In the genomic region with DNA sequence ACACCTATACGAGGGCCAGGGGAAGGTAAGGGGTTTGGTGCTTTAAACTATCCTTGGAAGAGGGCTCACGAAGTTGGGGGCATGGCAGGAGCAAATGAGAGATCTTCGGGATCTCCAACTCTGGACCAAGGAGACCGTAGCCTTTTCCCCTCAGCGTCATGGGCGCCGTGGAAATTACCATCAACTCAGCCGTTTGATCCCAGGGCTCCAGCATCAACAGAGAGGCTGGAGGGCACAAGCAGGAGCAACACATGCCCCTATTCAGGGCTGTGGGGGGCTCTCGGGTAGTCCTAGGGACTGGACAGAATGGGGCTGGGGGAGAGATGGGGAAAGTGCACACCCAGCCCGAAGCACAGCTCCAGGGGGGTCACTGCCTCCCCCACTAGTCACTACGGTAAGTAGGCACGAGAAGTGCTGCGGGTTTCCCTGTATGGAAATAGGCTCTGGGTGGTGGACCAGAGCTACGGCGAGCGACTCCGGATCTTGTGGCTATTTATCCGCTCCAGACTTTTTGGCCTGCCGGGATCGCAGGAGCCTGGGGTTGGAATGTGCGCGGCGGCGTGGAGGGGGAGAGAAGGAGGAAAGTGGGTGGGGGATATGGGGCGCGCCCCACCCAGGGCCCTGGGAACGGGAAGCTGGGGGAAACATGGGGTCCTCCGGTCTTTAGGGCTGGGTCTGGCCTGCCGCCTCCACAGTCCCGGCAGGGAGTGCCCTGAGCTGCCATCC, we compare ENCODE assay signal across 8 cellular contexts. TPM values are rescaled to one million over a fixed set of nuclear protein-coding genes. Genes with fewer than 3 reads are reported as not detected.
DNase-seq lines count a peak whose midpoint lies in the region; ATAC-seq lines count a peak whose summit lies in the region.

No MANE protein-coding gene starts in this region.

- H3K4me3 Mint-ChIP-seq in dendritic cell treated with granulocyte-macrophage colony-stimulating factor and Interleukin-4, amounts not matched to agents 40 ng/mL and 50 ng/mL, for 4 days = peak overlapping the region; percentile 79
- H3K4me3 Mint-ChIP-seq in stimulated activated naive B cell treated with anti-CD40 and anti-IgM and Interleukin-4, amounts not matched to agents 10 μg/mL and 1 μg/mL and 100 μg/mL, for 72 hours = peak overlapping the region; percentile 58 to 64
- no peak overlapping the region for H3K4me3 Mint-ChIP-seq in activated naive CD4-positive, alpha-beta T cell treated with anti-CD3 and anti-CD28 coated beads, Interleukin-2, amount 10 ng/mL, durations not matched to agents 7 days and 5 days

- peaks cover 26% of the 10 kb centered on the region for H3K4me1 Mint-ChIP-seq in dendritic cell treated with granulocyte-macrophage colony-stimulating factor and Interleukin-4, amounts not matched to agents 40 ng/mL and 50 ng/mL, for 4 days (ENCODE audit: low read depth)
- peaks cover 6 to 13% of the 10 kb centered on the region in 2 donors for H3K4me1 Mint-ChIP-seq in stimulated activated naive B cell treated with anti-CD40 and anti-IgM and Interleukin-4, amounts not matched to agents 10 μg/mL and 1 μg/mL and 100 μg/mL, for 72 hours
- peaks cover 4% of the 10 kb centered on the region for H3K4me1 Mint-ChIP-seq in activated naive CD4-positive, alpha-beta T cell treated with anti-CD3 and anti-CD28 coated beads, Interleukin-2, amount 10 ng/mL, durations not matched to agents 7 days and 5 days

- H3K9me3 Mint-ChIP-seq in dendritic cell treated with granulocyte-macrophage colony-stimulating factor and Interleukin-4, amounts not matched to agents 40 ng/mL and 50 ng/mL, for 4 days = no peaks in the 10 kb centered on the region
- H3K9me3 Mint-ChIP-seq in stimulated activated naive B cell treated with anti-CD40 and anti-IgM and Interleukin-4, amounts not matched to agents 10 μg/mL and 1 μg/mL and 100 μg/mL, for 72 hours = no peaks in the 10 kb centered on the region
- H3K9me3 Mint-ChIP-seq in activated naive CD4-positive, alpha-beta T cell treated with anti-CD3 and anti-CD28 coated beads, Interleukin-2, amount 10 ng/mL, durations not matched to agents 7 days and 5 days = no peaks in the 10 kb centered on the region

- H3K27me3 Mint-ChIP-seq in dendritic cell treated with granulocyte-macrophage colony-stimulating factor and Interleukin-4, amounts not matched to agents 40 ng/mL and 50 ng/mL, for 4 days = peaks cover 7% of the 10 kb centered on the region
- peaks cover 30 to 47% of the 10 kb centered on the region in 2 donors for H3K27me3 Mint-ChIP-seq in stimulated activated naive B cell treated with anti-CD40 and anti-IgM and Interleukin-4, amounts not matched to agents 10 μg/mL and 1 μg/mL and 100 μg/mL, for 72 hours
- H3K27me3 Mint-ChIP-seq in activated naive CD4-positive, alpha-beta T cell treated with anti-CD3 and anti-CD28 coated beads, Interleukin-2, amount 10 ng/mL, durations not matched to agents 7 days and 5 days = peaks cover 62% of the 10 kb centered on the region

- intact Hi-C loops in dendritic cell treated with granulocyte-macrophage colony-stimulating factor and Interleukin-4, amounts not matched to agents 40 ng/mL and 50 ng/mL, for 4 days (cut with micrococcal nuclease) = loop anchor here (2.0 kb wide), 1 partner anchor 39 kb away; the partner anchor contains the start of gene QRICH1
- intact Hi-C loops in left colon (cut with DNase I, micrococcal nuclease) = no loop called here

- peak; percentile 35 for DNase-seq in NCI-H2196 (lab: John Stamatoyannopoulos, UW; ENCODE audit: unreplicated experiment)
- no peak for DNase-seq in NCI-H2196 treated with DMSO at 0.1 percent for 48 hours (lab: John Stamatoyannopoulos, UW; ENCODE audit: unreplicated experiment)
- DNase-seq in NCI-H774 (lab: John Stamatoyannopoulos, UW) = peak; percentile 29
- DNase-seq in left colon = peak; percentile 84 to 85
- no peak for DNase-seq in stimulated activated naive B cell treated with anti-CD40 and anti-IgM and Interleukin-4, amounts not matched to agents 10 μg/mL and 1 μg/mL and 100 μg/mL, for 72 hours
- DNase-seq in stimulated activated CD4-positive, alpha-beta T cell treated with anti-CD3 and anti-CD28 coated beads, Interleukin-15, amount 100 ng/mL, for 24 hours = no peak
- DNase-seq in activated naive CD4-positive, alpha-beta T cell treated with anti-CD3 and anti-CD28 coated beads, Interleukin-2, amount 10 ng/mL, durations not matched to agents 7 days and 5 days = no peak

- peaks cover 25% of the 10 kb centered on the region for H3K36me3 Mint-ChIP-seq in dendritic cell treated with granulocyte-macrophage colony-stimulating factor and Interleukin-4, amounts not matched to agents 40 ng/mL and 50 ng/mL, for 4 days (ENCODE audit: low read depth)
- no peaks in the 10 kb centered on the region for H3K36me3 Mint-ChIP-seq in stimulated activated naive B cell treated with anti-CD40 and anti-IgM and Interleukin-4, amounts not matched to agents 10 μg/mL and 1 μg/mL and 100 μg/mL, for 72 hours
- no peaks in the 10 kb centered on the region for H3K36me3 Mint-ChIP-seq in activated naive CD4-positive, alpha-beta T cell treated with anti-CD3 and anti-CD28 coated beads, Interleukin-2, amount 10 ng/mL, durations not matched to agents 7 days and 5 days

- CTCF ChIA-PET in activated naive CD4-positive, alpha-beta T cell treated with anti-CD3 and anti-CD28 coated beads, Interleukin-2, amount 10 ng/mL, durations not matched to agents 7 days and 5 days (lab: Charles Lee) = no interaction called here

- H3K27ac Mint-ChIP-seq in dendritic cell treated with granulocyte-macrophage colony-stimulating factor and Interleukin-4, amounts not matched to agents 40 ng/mL and 50 ng/mL, for 4 days = peak overlapping the region; percentile 86
- peak overlapping the region; percentile 17 for H3K27ac Mint-ChIP-seq in stimulated activated naive B cell treated with anti-CD40 and anti-IgM and Interleukin-4, amounts not matched to agents 10 μg/mL and 1 μg/mL and 100 μg/mL, for 72 hours
- H3K27ac Mint-ChIP-seq in activated naive CD4-positive, alpha-beta T cell treated with anti-CD3 and anti-CD28 coated beads, Interleukin-2, amount 10 ng/mL, durations not matched to agents 7 days and 5 days = no peak overlapping the region

- ATAC-seq in left colon = peak; percentile 86
- ATAC-seq in stimulated activated naive B cell treated with anti-CD40 and anti-IgM and Interleukin-4, amounts not matched to agents 10 μg/mL and 1 μg/mL and 100 μg/mL, for 72 hours (replicated peaks) = peak; percentile 12 to 31

RNA-seq across cellular contexts. Expression of gene LAMB2, which starts 0.5 kb away (rescaled TPM):
- total RNA-seq in left colon = 100 to 1,000 TPM in 1 of 2 donors, 10 to 100 TPM in 1; 66.1 to 102 TPM

RNA-seq across cellular contexts. Expression of gene USP19, which starts 12.8 kb away (rescaled TPM):
- 10 to 100 TPM; 66.9 to 67.7 TPM for total RNA-seq in left colon

RNA-seq across cellular contexts. Expression of gene QARS1, which starts 28.8 kb away (rescaled TPM):
- total RNA-seq in left colon = 100 to 1,000 TPM; 339 to 417 TPM

RNA-seq across cellular contexts. Expression of gene CCDC71, which starts 32.7 kb away (rescaled TPM):
- 10 to 100 TPM; 16.3 to 20.3 TPM for total RNA-seq in left colon

RNA-seq across cellular contexts. Expression of gene KLHDC8B, which starts 38.0 kb away (rescaled TPM):
- total RNA-seq in left colon = 10 to 100 TPM in 1 of 2 donors, 1 to 10 TPM in 1; 4.6 to 12.5 TPM

Comparison
In these comparisons a context has a peak if more than half of its experiments do, and no peak if none do; other contexts are left out.
1. DNase-seq: peak in NCI-H2196 (single experiment), NCI-H774 (single experiment) and left colon (2 of 2); none in NCI-H2196 treated with DMSO at 0.1 percent for 48 hours (single experiment), stimulated activated naive B cell treated with anti-CD40 and anti-IgM and Interleukin-4, amounts not matched to agents 10 μg/mL and 1 μg/mL and 100 μg/mL, for 72 hours (single experiment), stimulated activated CD4-positive, alpha-beta T cell treated with anti-CD3 and anti-CD28 coated beads, Interleukin-15, amount 100 ng/mL, for 24 hours (single experiment) and activated naive CD4-positive, alpha-beta T cell treated with anti-CD3 and anti-CD28 coated beads, Interleukin-2, amount 10 ng/mL, durations not matched to agents 7 days and 5 days (single experiment).